ENCODE assay signal across 1 cellular context in genomic region chrX:53089224-53089842, GRCh38.
TF ChIP-seq lines count a peak whose summit lies in the region.

No MANE protein-coding gene starts in this region.

TF ChIP-seq in WTC11, 78 proteins besides CTCF, POLR2A, EP300 and RAD21 (continued from another document):
- TF ChIP-seq E2F5 (CRISPR knock-in tag; IDR thresholded peaks at IDR 0.05) = no peak
- no peak for TF ChIP-seq OVOL2 (CRISPR knock-in tag; IDR thresholded peaks at IDR 0.05; ENCODE audit: borderline replicate concordance)
- no peak for TF ChIP-seq FOXJ3 (CRISPR knock-in tag; IDR thresholded peaks at IDR 0.05; ENCODE audit: borderline replicate concordance)
- TF ChIP-seq NFYB (CRISPR knock-in tag; conservative IDR thresholded peaks at IDR 0.05; ENCODE audit: low read depth) = no peak
- no peak for TF ChIP-seq FOXK1 (CRISPR knock-in tag; IDR thresholded peaks at IDR 0.05)
- no peak for TF ChIP-seq FOXP4 (CRISPR knock-in tag; IDR thresholded peaks at IDR 0.05)
- no peak for TF ChIP-seq ZNF263 (CRISPR knock-in tag; IDR thresholded peaks at IDR 0.05; ENCODE audit: low read depth)
- TF ChIP-seq ZSCAN18 (CRISPR knock-in tag; IDR thresholded peaks at IDR 0.05) = no peak
- TF ChIP-seq NR1H2 (CRISPR knock-in tag; IDR thresholded peaks at IDR 0.05) = no peak
- no peak for TF ChIP-seq ELF4 (CRISPR knock-in tag; IDR thresholded peaks at IDR 0.05; ENCODE audit: low read depth)
- TF ChIP-seq JAZF1 (CRISPR knock-in tag; IDR thresholded peaks at IDR 0.05) = no peak
- no peak for TF ChIP-seq ATF1 (CRISPR knock-in tag; IDR thresholded peaks at IDR 0.05)
